24 cellular contexts compared by ENCODE assay signal in the genomic region with DNA sequence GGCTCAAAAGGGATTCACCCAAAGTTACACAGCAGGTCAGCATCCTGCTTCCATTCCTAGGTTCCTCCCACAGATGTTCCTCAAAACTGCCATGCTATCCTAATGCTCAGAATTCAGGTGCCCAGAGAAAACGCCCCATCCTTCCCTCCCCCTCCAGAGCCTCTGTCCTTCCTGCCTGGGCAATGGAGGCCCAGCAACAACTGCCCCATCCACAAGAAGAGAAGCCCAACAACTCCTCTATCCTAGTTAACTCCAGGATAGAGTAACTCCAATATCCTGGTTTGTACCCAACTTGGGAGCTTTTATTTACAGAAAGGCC. TPM values are rescaled to one million over a fixed set of nuclear protein-coding genes. Genes with fewer than 3 reads are reported as not detected.
"Had no signal": no experiment of that assay in that cellular context is flagged by ENCODE, and none has a peak within 500 bp of the region (broad histone marks: within the 10 kb centered on the region; RNA-seq: fewer than 3 reads in every experiment).

No MANE protein-coding gene starts in this region.

- H3K4me3 ChIP-seq: dorsolateral prefrontal cortex, gastrocnemius medialis, lung, neural progenitor cell, ovary, psoas muscle, sigmoid colon, suprapubic skin, transverse colon, upper lobe of right lung, uterus had no signal

- H3K27ac ChIP-seq: dorsolateral prefrontal cortex, gastrocnemius medialis, neural progenitor cell, ovary, psoas muscle, sigmoid colon, suprapubic skin, transverse colon, upper lobe of right lung, uterus had no signal

- H3K27me3 ChIP-seq: neural progenitor cell, ovary, transverse colon, upper lobe of right lung, uterus had no signal

- DNase-seq: effector CD4-positive, alpha-beta T cell; foreskin fibroblast; gastrocnemius medialis; mesenchymal stem cell; midbrain; naive thymus-derived CD4-positive, alpha-beta T cell; ovary; psoas muscle; right cardiac atrium; sigmoid colon; stimulated activated CD4-positive, alpha-beta T cell treated with anti-CD3 and anti-CD28 coated beads, Interleukin-2, amount 100 ng/mL, for 24 hours; stimulated activated CD4-positive, alpha-beta T cell treated with anti-CD3 and anti-CD28 coated beads, Interleukin-4, amount 100 ng/mL, for 24 hours; transverse colon; upper lobe of right lung; uterus had no signal

- H2AFZ ChIP-seq: neural progenitor cell had no signal

- H3K36me3 ChIP-seq: neural progenitor cell, ovary, sigmoid colon, suprapubic skin, transverse colon, upper lobe of right lung, uterus had no signal

- H3K4me2 ChIP-seq: neural progenitor cell had no signal

- H3K9me3 ChIP-seq: gastrocnemius medialis, ovary, psoas muscle, sigmoid colon, suprapubic skin, transverse colon, upper lobe of right lung, uterus had no signal

- H3K4me1 ChIP-seq: gastrocnemius medialis, psoas muscle, sigmoid colon, transverse colon, upper lobe of right lung, uterus had no signal

RNA-seq across cellular contexts. Expression of a gene that starts 52.5 kb away (rescaled TPM):
- total RNA-seq: gastrocnemius medialis; glomerular endothelial cell; liver; lung; mucosa of gallbladder; naive thymus-derived CD4-positive, alpha-beta T cell; ovary; psoas muscle; renal cortical epithelial cell; right cardiac atrium; sigmoid colon; skeletal muscle tissue; suprapubic skin; transverse colon; upper lobe of right lung; uterus had no signal
